In genomic region chr6:75287424-75287823, GRCh38 we compare ENCODE assay signal across 19 cellular contexts. TPM values are rescaled to one million over a fixed set of nuclear protein-coding genes. Genes with fewer than 3 reads are reported as not detected.
DNase-seq lines count a peak whose midpoint lies in the region; ATAC-seq and TF ChIP-seq lines count a peak whose summit lies in the region.
"Had no signal": no experiment of that assay in that cellular context is flagged by ENCODE, and none has a peak within 500 bp of the region (broad histone marks: within the 10 kb centered on the region; RNA-seq: fewer than 3 reads in every experiment).

No MANE protein-coding gene starts in this region.

- no peaks in the 10 kb centered on the region for H3F3A ChIP-seq in smooth muscle cell (ENCODE audit: low read depth)

- H3K27me3 Mint-ChIP-seq in activated T-cell treated with anti-CD3 and anti-CD28 coated beads, Interleukin-2, amount 50 U/mL, for 24 hours: no peaks in the 10 kb centered on the region
- H3K27me3 Mint-ChIP-seq in activated T-cell treated with anti-CD3 and anti-CD28 coated beads, Interleukin-2, amount 50 U/mL, for 4 hours (ENCODE audit: low read depth): no peaks in the 10 kb centered on the region
- H3K27me3 Mint-ChIP-seq in activated CD4-positive, alpha-beta memory T cell treated with anti-CD3 and anti-CD28 coated beads, Interleukin-2, amount 10 ng/mL, durations not matched to agents 7 days and 5 days: no peaks in the 10 kb centered on the region

- peaks cover 34% of the 10 kb centered on the region for H3K4me1 Mint-ChIP-seq in activated T-cell treated with anti-CD3 and anti-CD28 coated beads, Interleukin-2, amount 50 U/mL, for 24 hours (ENCODE audit: low read depth)
- H3K4me1 Mint-ChIP-seq in activated T-cell treated with anti-CD3 and anti-CD28 coated beads, Interleukin-2, amount 50 U/mL, for 4 hours (ENCODE audit: low read depth): peaks cover 27% of the 10 kb centered on the region
- H3K4me1 Mint-ChIP-seq in activated CD4-positive, alpha-beta memory T cell treated with anti-CD3 and anti-CD28 coated beads, Interleukin-2, amount 10 ng/mL, durations not matched to agents 7 days and 5 days: peaks cover 38% of the 10 kb centered on the region

- H3K36me3 ChIP-seq in smooth muscle cell (ENCODE audit: low read depth): no peaks in the 10 kb centered on the region
- no peaks in the 10 kb centered on the region for H3K36me3 ChIP-seq in upper lobe of left lung
- H3K36me3 ChIP-seq: brain microvascular endothelial cell, left lung, Peyer's patch had no signal

- ATAC-seq in activated T-cell treated with anti-CD3 and anti-CD28 coated beads, Interleukin-2, amount 50 U/mL, for 4 hours: no peak
- no peak for ATAC-seq in upper lobe of left lung (ENCODE audit: low FRiP score in 2 of 2)
- ATAC-seq in GM19328 (IDR thresholded peaks at IDR 0.05; ENCODE audit: unreplicated experiment): no peak
- ATAC-seq: CD8-positive, alpha-beta T cell; esophagus mucosa; left lung; right cardiac atrium had no signal

- peaks cover 16% of the 10 kb centered on the region for H4K20me1 ChIP-seq in smooth muscle cell (ENCODE audit: low read depth)

- H3K9me3 Mint-ChIP-seq in activated T-cell treated with anti-CD3 and anti-CD28 coated beads, Interleukin-2, amount 50 U/mL, for 24 hours: no peaks in the 10 kb centered on the region
- no peaks in the 10 kb centered on the region for H3K9me3 Mint-ChIP-seq in activated T-cell treated with anti-CD3 and anti-CD28 coated beads, Interleukin-2, amount 50 U/mL, for 4 hours
- no peaks in the 10 kb centered on the region for H3K9me3 Mint-ChIP-seq in activated CD4-positive, alpha-beta memory T cell treated with anti-CD3 and anti-CD28 coated beads, Interleukin-2, amount 10 ng/mL, durations not matched to agents 7 days and 5 days
- H3K9me3 Mint-ChIP-seq: CD8-positive, alpha-beta T cell; HFFc6 had no signal

- H3K9me3 ChIP-seq in smooth muscle cell (replicated peaks; ENCODE audit: low read depth) (no peaks in the 10 kb centered on the region), upper lobe of left lung (no peaks in the 10 kb centered on the region)
- H3K9me3 ChIP-seq: left lung, Peyer's patch, stomach had no signal

- 96% methylated on average over 1 of the region's 1 CpG for WGBS in smooth muscle cell (ENCODE audit: low lambda C conversion rate)
- WGBS in upper lobe of left lung, 2 donors: 59 to 74% methylated on average over 1 of the region's 1 CpG

- H3K4me3 ChIP-seq in smooth muscle cell: no peak overlapping the region
- H3K4me3 ChIP-seq in upper lobe of left lung: no peak overlapping the region
- H3K4me3 ChIP-seq: left lung, Peyer's patch, stomach had no signal

- POLR2A ChIA-PET in activated CD4-positive, alpha-beta memory T cell treated with anti-CD3 and anti-CD28 coated beads, Interleukin-2, amount 10 ng/mL, durations not matched to agents 7 days and 5 days (lab: Charles Lee): no interaction called here

- no peaks in the 10 kb centered on the region for H3K27me3 ChIP-seq in smooth muscle cell (ENCODE audit: low read depth)
- no peaks in the 10 kb centered on the region for H3K27me3 ChIP-seq in upper lobe of left lung
- H3K27me3 ChIP-seq: brain microvascular endothelial cell, left lung, Peyer's patch, stomach had no signal

- DNase-seq in activated T-cell treated with anti-CD3 and anti-CD28 coated beads, Interleukin-2, amount 50 U/mL, for 24 hours: no peak
- DNase-seq in activated T-cell treated with anti-CD3 and anti-CD28 coated beads, Interleukin-2, amount 50 U/mL, for 4 hours: no peak
- peak; percentile 81 for DNase-seq in MV-4-11 (lab: John Stamatoyannopoulos, UW)
- DNase-seq in activated CD4-positive, alpha-beta memory T cell treated with anti-CD3 and anti-CD28 coated beads, Interleukin-2, amount 10 ng/mL, durations not matched to agents 7 days and 5 days: no peak
- DNase-seq in smooth muscle cell (lab: John Stamatoyannopoulos, UW; ENCODE audit: unreplicated experiment): no peak
- DNase-seq in upper lobe of left lung: no peak
- DNase-seq in DMS53 (lab: John Stamatoyannopoulos, UW): no peak
- DNase-seq: ACHN; brain microvascular endothelial cell; CD8-positive, alpha-beta T cell; dermis blood vessel endothelial cell; HFFc6; left lung; NCI-H446; Peyer's patch; right cardiac atrium; stomach had no signal

- peak overlapping the region; percentile 56 for H3K27ac Mint-ChIP-seq in activated T-cell treated with anti-CD3 and anti-CD28 coated beads, Interleukin-2, amount 50 U/mL, for 24 hours
- peak overlapping the region; percentile 33 for H3K27ac Mint-ChIP-seq in activated CD4-positive, alpha-beta memory T cell treated with anti-CD3 and anti-CD28 coated beads, Interleukin-2, amount 10 ng/mL, durations not matched to agents 7 days and 5 days

- no peak for TF ChIP-seq POLR2A in upper lobe of left lung (IDR thresholded peaks at IDR 0.05)

- H3K27ac ChIP-seq in smooth muscle cell (ENCODE audit: low read depth): peak overlapping the region; percentile 64
- H3K27ac ChIP-seq in upper lobe of left lung: no peak overlapping the region
- H3K27ac ChIP-seq: brain microvascular endothelial cell, left lung, Peyer's patch, stomach had no signal

- peaks cover 25% of the 10 kb centered on the region for H3K36me3 Mint-ChIP-seq in activated T-cell treated with anti-CD3 and anti-CD28 coated beads, Interleukin-2, amount 50 U/mL, for 24 hours (ENCODE audit: low read depth)
- peaks cover 6% of the 10 kb centered on the region for H3K36me3 Mint-ChIP-seq in activated T-cell treated with anti-CD3 and anti-CD28 coated beads, Interleukin-2, amount 50 U/mL, for 4 hours (ENCODE audit: insufficient read depth)
- peaks cover 19% of the 10 kb centered on the region for H3K36me3 Mint-ChIP-seq in activated CD4-positive, alpha-beta memory T cell treated with anti-CD3 and anti-CD28 coated beads, Interleukin-2, amount 10 ng/mL, durations not matched to agents 7 days and 5 days (ENCODE audit: low read depth)

- H3K9ac ChIP-seq in smooth muscle cell (ENCODE audit: low read depth): no peak overlapping the region

- H3K4me2 ChIP-seq in smooth muscle cell: no peak overlapping the region

- H2AFZ ChIP-seq in smooth muscle cell (ENCODE audit: low read depth): no peak overlapping the region

- no peak for TF ChIP-seq CTCF in smooth muscle cell (IDR thresholded peaks at IDR 0.05; ENCODE audit: borderline replicate concordance, insufficient read depth, poor library complexity, severe bottlenecking)
- no peak for TF ChIP-seq CTCF in upper lobe of left lung (IDR thresholded peaks at IDR 0.05)

- no peak for TF ChIP-seq EP300 in upper lobe of left lung (IDR thresholded peaks at IDR 0.05)

- H3K4me1 ChIP-seq in smooth muscle cell (ENCODE audit: low read depth): peaks cover 14% of the 10 kb centered on the region
- H3K4me1 ChIP-seq in upper lobe of left lung: peaks cover 18 to 21% (median 19%) of the 10 kb centered on the region in 4 donors

- peak overlapping the region; percentile 48 for H3K4me3 Mint-ChIP-seq in activated T-cell treated with anti-CD3 and anti-CD28 coated beads, Interleukin-2, amount 50 U/mL, for 24 hours
- no peak overlapping the region for H3K4me3 Mint-ChIP-seq in activated T-cell treated with anti-CD3 and anti-CD28 coated beads, Interleukin-2, amount 50 U/mL, for 4 hours
- no peak overlapping the region for H3K4me3 Mint-ChIP-seq in activated CD4-positive, alpha-beta memory T cell treated with anti-CD3 and anti-CD28 coated beads, Interleukin-2, amount 10 ng/mL, durations not matched to agents 7 days and 5 days
- H3K4me3 Mint-ChIP-seq: CD8-positive, alpha-beta T cell; HFFc6 had no signal

- H3K79me2 ChIP-seq in smooth muscle cell (ENCODE audit: low read depth): peaks cover 35% of the 10 kb centered on the region

- CTCF ChIA-PET in activated CD4-positive, alpha-beta memory T cell treated with anti-CD3 and anti-CD28 coated beads, Interleukin-2, amount 10 ng/mL, durations not matched to agents 7 days and 5 days (lab: Charles Lee): no interaction called here

RNA-seq across cellular contexts. Expression of gene TMEM30A, which starts 2.8 kb away (rescaled TPM):
- 10 to 100 TPM; 47.7 to 60.4 (median 55.7) TPM for total RNA-seq in activated T-cell treated with anti-CD3 and anti-CD28 coated beads, Interleukin-2, amount 50 U/mL, for 4 hours
- 10 to 100 TPM; 60.1 to 60.4 TPM for total RNA-seq in activated CD4-positive, alpha-beta memory T cell treated with anti-CD3 and anti-CD28 coated beads, Interleukin-2, amount 10 ng/mL, durations not matched to agents 7 days and 5 days
- total RNA-seq in smooth muscle cell (230 and 282 TPM in 2 replicates), upper lobe of left lung (100 to 1,000 TPM in 4 of 6 donors, 10 to 100 TPM in 2; 38.8 to 177 (median 140) TPM)
- polyA plus RNA-seq in smooth muscle cell: 99.3 and 110 TPM in 2 replicates

RNA-seq across cellular contexts. Expression of gene COX7A2, which starts 43.8 kb away (rescaled TPM):
- total RNA-seq in activated T-cell treated with anti-CD3 and anti-CD28 coated beads, Interleukin-2, amount 50 U/mL, for 4 hours: 100 to 1,000 TPM; 469 to 506 (median 486) TPM
- 100 to 1,000 TPM; 469 to 471 TPM for total RNA-seq in activated CD4-positive, alpha-beta memory T cell treated with anti-CD3 and anti-CD28 coated beads, Interleukin-2, amount 10 ng/mL, durations not matched to agents 7 days and 5 days
- total RNA-seq in smooth muscle cell (321 and 1,287 TPM in 2 replicates), upper lobe of left lung (100 to 1,000 TPM in 3 of 6 donors, 10 to 100 TPM in 3; 38.8 to 309 (median 181) TPM)
- 771 and 802 TPM in 2 replicates for polyA plus RNA-seq in smooth muscle cell
